In genomic region chr7:78412216-78412858, GRCh38 we compare ENCODE assay signal across 29 cellular contexts.
DNase-seq lines count a peak whose midpoint lies in the region; ATAC-seq, FAIRE-seq and TF ChIP-seq lines count a peak whose summit lies in the region.
"Had no signal": no experiment of that assay in that cellular context is flagged by ENCODE, and none has a peak within 500 bp of the region (broad histone marks: within the 10 kb centered on the region; RNA-seq: fewer than 3 reads in every experiment).

No MANE protein-coding gene starts in this region.

- no peak for ATAC-seq in HepG2
- peak; percentile 96 for ATAC-seq in left lobe of liver
- no peak for ATAC-seq in Right ventricle myocardium superior (ENCODE audit: poor library complexity)
- ATAC-seq: A549; activated CD8-positive, alpha-beta T cell treated with anti-CD3 and anti-CD28 coated beads for 36 hours; HCT116; left ventricle myocardium superior; stimulated activated naive B cell treated with anti-CD40 and anti-IgM and Interleukin-4, amounts not matched to agents 10 μg/mL and 1 μg/mL and 100 μg/mL, for 72 hours; T-cell had no signal

- H3K9me3 Mint-ChIP-seq in type B pancreatic cell: peaks cover 6% of the 10 kb centered on the region
- H3K9me3 Mint-ChIP-seq: activated naive CD4-positive, alpha-beta T cell treated with anti-CD3 and anti-CD28 coated beads, Interleukin-2, amount 10 ng/mL, durations not matched to agents 7 days and 5 days had no signal

- intact Hi-C loops in HepG2 (cut with micrococcal nuclease; ENCODE audit: unreplicated experiment) (no loop called here), Right ventricle myocardium superior (cut with DNase I) (no loop called here), ascending aorta (cut with DNase I) (no loop called here)

- TF ChIP-seq RAD21 in liver (IDR thresholded peaks at IDR 0.05) (peak in 1 of 2 donors; percentile 25), HepG2 (CRISPR knock-in tag; IDR thresholded peaks at IDR 0.05) (no peak)

- H3K9ac ChIP-seq in liver (ENCODE audit: low read depth in 1 of 2, low read length in 2 of 2): no peak overlapping the region
- no peak overlapping the region for H3K9ac ChIP-seq in HepG2 (ENCODE audit: insufficient read depth, low read depth, low read length)

- H3K27me3 ChIP-seq in liver (ENCODE audit: control insufficient read depth in 4 of 4, insufficient read depth in 4 of 4, low read length in 3 of 4) (no peaks in the 10 kb centered on the region), HepG2 (ENCODE audit: control insufficient read depth in 1 of 2, insufficient read depth in 2 of 2, low read length in 2 of 2) (no peaks in the 10 kb centered on the region), ascending aorta (no peaks in the 10 kb centered on the region)
- H3K27me3 ChIP-seq: upper lobe of left lung had no signal

- TF ChIP-seq CTCF in liver (IDR thresholded peaks at IDR 0.05; ENCODE audit: low read depth, low read length, missing input control) (no peak), HepG2 (CRISPR knock-in tag; IDR thresholded peaks at IDR 0.05) (no peak), ascending aorta (IDR thresholded peaks at IDR 0.05) (no peak), type B pancreatic cell (conservative IDR thresholded peaks at IDR 0.05) (no peak)

- no peak overlapping the region for H3K4me3 ChIP-seq in liver (ENCODE audit: low read depth in 1 of 3, low read length in 3 of 3)
- no peak overlapping the region for H3K4me3 ChIP-seq in HepG2 (replicated peaks in 1 of 3; ENCODE audit: insufficient read depth in 1 of 3, low read depth in 2 of 3, low read length in 3 of 3)
- H3K4me3 ChIP-seq in ascending aorta: no peak overlapping the region
- H3K4me3 ChIP-seq: A549, upper lobe of left lung had no signal

- H4K20me1 ChIP-seq in HepG2 (ENCODE audit: insufficient read depth, low read length): no peaks in the 10 kb centered on the region

- no peak for TF ChIP-seq POLR2A in HepG2 (IDR thresholded peaks at IDR 0.05; ENCODE audit: insufficient read depth in 1 of 2, low read depth in 2 of 2, low read length in 2 of 2)

- H3K27me3 Mint-ChIP-seq in type B pancreatic cell: peaks cover 11% of the 10 kb centered on the region
- H3K27me3 Mint-ChIP-seq: activated CD8-positive, alpha-beta T cell treated with anti-CD3 and anti-CD28 coated beads for 36 hours; activated naive CD4-positive, alpha-beta T cell treated with anti-CD3 and anti-CD28 coated beads, Interleukin-2, amount 10 ng/mL, durations not matched to agents 7 days and 5 days; CD4-positive, CD25-positive, alpha-beta regulatory T cell; stimulated activated naive B cell treated with anti-CD40 and anti-IgM and Interleukin-4, amounts not matched to agents 10 μg/mL and 1 μg/mL and 100 μg/mL, for 72 hours had no signal

- peaks cover 0 to 3% (median 0%) of the 10 kb centered on the region in 4 donors for H3K9me3 ChIP-seq in liver (ENCODE audit: control insufficient read depth in 4 of 4, low read length in 3 of 4)
- H3K9me3 ChIP-seq in HepG2 (ENCODE audit: low read length): no peaks in the 10 kb centered on the region
- H3K9me3 ChIP-seq in ascending aorta: no peaks in the 10 kb centered on the region
- H3K9me3 ChIP-seq: A549, upper lobe of left lung had no signal

- POLR2A ChIA-PET in HepG2 (lab: Yijun Ruan, JAX): no interaction called here

- CTCF ChIA-PET in HepG2 (lab: Yijun Ruan, JAX; ENCODE audit: low intra/inter-chr PET ratio, low total read pairs): no interaction called here

- no peak overlapping the region for H3K27ac Mint-ChIP-seq in type B pancreatic cell
- H3K27ac Mint-ChIP-seq: activated CD8-positive, alpha-beta T cell treated with anti-CD3 and anti-CD28 coated beads for 36 hours; activated naive CD4-positive, alpha-beta T cell treated with anti-CD3 and anti-CD28 coated beads, Interleukin-2, amount 10 ng/mL, durations not matched to agents 7 days and 5 days; CD4-positive, CD25-positive, alpha-beta regulatory T cell; naive B cell; stimulated activated naive B cell treated with anti-CD40 and anti-IgM and Interleukin-4, amounts not matched to agents 10 μg/mL and 1 μg/mL and 100 μg/mL, for 72 hours; T-cell had no signal

- DNase-seq in HepG2 (ENCODE audit: low spot score) (no peak), astrocyte of the hippocampus (ENCODE audit: low read depth, low spot score) (peak; percentile 3), left lobe of liver (ENCODE audit: low spot score) (no peak), Right ventricle myocardium superior (no peak), retina (no peak), ascending aorta (ENCODE audit: low spot score in 2 of 2) (no peak), type B pancreatic cell (ENCODE audit: extremely low spot score, unreplicated experiment) (no peak)
- DNase-seq: activated CD8-positive, alpha-beta T cell treated with anti-CD3 and anti-CD28 coated beads for 36 hours; activated naive CD4-positive, alpha-beta T cell treated with anti-CD3 and anti-CD28 coated beads, Interleukin-2, amount 10 ng/mL, durations not matched to agents 7 days and 5 days; AML-193; Calu3; CD4-positive, CD25-positive, alpha-beta regulatory T cell; DMS79; left ventricle myocardium superior; midbrain; naive B cell; NCI-H1048; NCI-H1694; NCI-H2171 treated with DMSO at 0.1 percent for 48 hours; NCI-H524; NK-92 treated with Interleukin-12 subunit alpha and Interleukin-12 subunit beta, amount 100 ng/mL, for 24 hours; stimulated activated naive B cell treated with anti-CD40 and anti-IgM and Interleukin-4, amounts not matched to agents 10 μg/mL and 1 μg/mL and 100 μg/mL, for 72 hours; T-cell; upper lobe of left lung had no signal

- no peak overlapping the region for H3K4me2 ChIP-seq in HepG2 (ENCODE audit: low read depth, low read length)
- H3K4me2 ChIP-seq: A549 had no signal

- FAIRE-seq in HepG2 (lab: Jason Lieb, UNC): no peak
- FAIRE-seq: A549, colon had no signal

- no TSS peak for BruUV-seq in HepG2 (replicated peaks; lab: Mats Ljungman, UMichigan)

- H3K79me2 ChIP-seq in HepG2 (ENCODE audit: insufficient read depth, low read length): no peaks in the 10 kb centered on the region

- no peaks in the 10 kb centered on the region for H3K4me1 Mint-ChIP-seq in type B pancreatic cell (ENCODE audit: unreplicated experiment)
- H3K4me1 Mint-ChIP-seq: activated naive CD4-positive, alpha-beta T cell treated with anti-CD3 and anti-CD28 coated beads, Interleukin-2, amount 10 ng/mL, durations not matched to agents 7 days and 5 days; CD4-positive, CD25-positive, alpha-beta regulatory T cell; naive B cell; stimulated activated naive B cell treated with anti-CD40 and anti-IgM and Interleukin-4, amounts not matched to agents 10 μg/mL and 1 μg/mL and 100 μg/mL, for 72 hours; T-cell had no signal

- H3K36me3 ChIP-seq in liver (ENCODE audit: control insufficient read depth in 4 of 4, insufficient read depth in 3 of 4, low read depth in 1 of 4, low read length in 3 of 4) (no peaks in the 10 kb centered on the region), HepG2 (replicated peaks in 1 of 2; ENCODE audit: control insufficient read depth in 1 of 2, insufficient read depth in 2 of 2, low read length in 2 of 2) (no peaks in the 10 kb centered on the region), ascending aorta (no peaks in the 10 kb centered on the region)
- H3K36me3 ChIP-seq: upper lobe of left lung had no signal

- H3K4me3 Mint-ChIP-seq in type B pancreatic cell: no peak overlapping the region
- H3K4me3 Mint-ChIP-seq: activated CD8-positive, alpha-beta T cell treated with anti-CD3 and anti-CD28 coated beads for 36 hours; activated naive CD4-positive, alpha-beta T cell treated with anti-CD3 and anti-CD28 coated beads, Interleukin-2, amount 10 ng/mL, durations not matched to agents 7 days and 5 days; CD4-positive, CD25-positive, alpha-beta regulatory T cell; naive B cell; stimulated activated naive B cell treated with anti-CD40 and anti-IgM and Interleukin-4, amounts not matched to agents 10 μg/mL and 1 μg/mL and 100 μg/mL, for 72 hours; T-cell had no signal

- no peak overlapping the region for H2AFZ ChIP-seq in HepG2 (ENCODE audit: low read length)

- H3K27ac ChIP-seq in liver (ENCODE audit: low read depth in 1 of 2, low read length in 2 of 2): no peak overlapping the region
- no peak overlapping the region for H3K27ac ChIP-seq in HepG2 (ENCODE audit: extremely low read length, insufficient read depth, low read length)
- no peak overlapping the region for H3K27ac ChIP-seq in ascending aorta
- H3K27ac ChIP-seq: A549, epithelial cell of prostate, upper lobe of left lung had no signal

- peaks cover 4% of the 10 kb centered on the region for H3K36me3 Mint-ChIP-seq in type B pancreatic cell
- H3K36me3 Mint-ChIP-seq: activated naive CD4-positive, alpha-beta T cell treated with anti-CD3 and anti-CD28 coated beads, Interleukin-2, amount 10 ng/mL, durations not matched to agents 7 days and 5 days; CD4-positive, CD25-positive, alpha-beta regulatory T cell; naive B cell; stimulated activated naive B cell treated with anti-CD40 and anti-IgM and Interleukin-4, amounts not matched to agents 10 μg/mL and 1 μg/mL and 100 μg/mL, for 72 hours; T-cell had no signal

- in situ Hi-C loops in HepG2 (cut with HindIII; ENCODE audit: extremely low pct_ligation_motif_present, low pct_unique_long_range_greater_than_20kb): no loop called here

- 58% methylated on average over 3 of the region's 3 CpGs for WGBS in liver
- 21% methylated on average over 3 of the region's 3 CpGs for WGBS in HepG2 (ENCODE audit: low lambda C conversion rate)

- TF ChIP-seq EP300 in HepG2 (IDR thresholded peaks at IDR 0.05; ENCODE audit: low read depth in 2 of 2, low read length in 2 of 2) (no peak), HepG2 (CRISPR knock-in tag; IDR thresholded peaks at IDR 0.05; ENCODE audit: borderline replicate concordance) (no peak)

- H3K4me1 ChIP-seq in liver (ENCODE audit: control insufficient read depth in 4 of 4, insufficient read depth in 4 of 4, low read length in 3 of 4) (peaks cover 0 to 6% (median 4%) of the 10 kb centered on the region in 4 donors), HepG2 (ENCODE audit: insufficient read depth, low read length) (no peaks in the 10 kb centered on the region), ascending aorta (no peaks in the 10 kb centered on the region)
- H3K4me1 ChIP-seq: A549, upper lobe of left lung had no signal

TF ChIP-seq in liver, 16 proteins besides CTCF, POLR2A, EP300 and RAD21 (continues in another document):
- peak; percentile 20 to 34 for TF ChIP-seq HNF4A (conservative IDR thresholded peaks at IDR 0.05)
- TF ChIP-seq TAF1 (conservative IDR thresholded peaks at IDR 0.05): no peak
- no peak for TF ChIP-seq FOXA1 (IDR thresholded peaks at IDR 0.05)
- TF ChIP-seq SP1 (IDR thresholded peaks at IDR 0.05): peak; percentile 12

TF ChIP-seq in HepG2, 621 proteins besides CTCF, POLR2A, EP300 and RAD21:
- TF ChIP-seq ZNF260 (CRISPR knock-in tag; IDR thresholded peaks at IDR 0.05; ENCODE audit: borderline replicate concordance, low read depth) (no peak), FOSL2 (CRISPR knock-in tag; IDR thresholded peaks at IDR 0.05) (no peak), ZNF772 (CRISPR knock-in tag; IDR thresholded peaks at IDR 0.05) (no peak), HMG20A (CRISPR knock-in tag; IDR thresholded peaks at IDR 0.05; ENCODE audit: borderline replicate concordance) (no peak), ZNF891 (CRISPR knock-in tag; IDR thresholded peaks at IDR 0.05) (no peak), SMC3 (IDR thresholded peaks at IDR 0.05; ENCODE audit: low read length) (no peak)
